ENCODE assay signal across 8 cellular contexts in genomic region chr22:45577746-45578523, GRCh38.
A peak's percentile ranks its signal among the peaks of the same experiment; 100 is the strongest.
DNase-seq lines count a peak whose midpoint lies in the region; ATAC-seq and TF ChIP-seq lines count a peak whose summit lies in the region.

No MANE protein-coding gene starts in this region.

- H3K9me3 ChIP-seq in lung (ENCODE audit: control insufficient read depth in 2 of 2, insufficient read depth in 1 of 2, low read length in 1 of 2): peaks cover 0 to 2% of the 10 kb centered on the region in 2 donors

- intact Hi-C loops in dorsolateral prefrontal cortex (cut with DNase I): loop anchor here (2.0 to 10.0 kb wide), 4 partner anchors 69 to 537 kb away; no protein-coding TSS in a partner anchor

- H3K36me3 ChIP-seq in H7 (replicated peaks; ENCODE audit: control insufficient read depth, insufficient read depth, low read length): no peaks in the 10 kb centered on the region
- no peaks in the 10 kb centered on the region for H3K36me3 ChIP-seq in lung (ENCODE audit: control insufficient read depth in 2 of 2, insufficient read depth in 2 of 2, low read length in 2 of 2)

- no peak overlapping the region for H3K4me3 ChIP-seq in AG10803 (ENCODE audit: low read length)
- no peak overlapping the region for H3K4me3 ChIP-seq in H7 (ENCODE audit: insufficient read depth, low read depth, low read length)
- peak overlapping the region in 1 of 59 donors; percentile 12 for H3K4me3 ChIP-seq in dorsolateral prefrontal cortex
- no peak overlapping the region for H3K4me3 ChIP-seq in lung

- peak; percentile 70 for ATAC-seq in lung (ENCODE audit: insufficient read depth, low FRiP score)
- ATAC-seq in HG03521 (IDR thresholded peaks at IDR 0.05; ENCODE audit: unreplicated experiment): no peak

- H3K27ac ChIP-seq in dorsolateral prefrontal cortex (no peak overlapping the region), lung (ENCODE audit: low read depth in 1 of 2, low read length in 1 of 2) (no peak overlapping the region)

- DNase-seq in AG10803 (ENCODE audit: low read depth) (peak; percentile 75), H7 (peak; percentile 88), NCI-H524 treated with DMSO at 0.1 percent for 48 hours (lab: John Stamatoyannopoulos, UW) (peak; percentile 27), dorsolateral prefrontal cortex (peak; percentile 73 to 88 (median 79)), lung (ENCODE audit: low spot score) (peak; percentile 84)
- DNase-seq in activated CD4-positive, alpha-beta T cell treated with anti-CD3 and anti-CD28 coated beads, Interleukin-2, amount 50 U/mL, for 24 hours (ENCODE audit: low read depth in 1 of 2, low spot score in 1 of 2): peak; percentile 66 to 67
- DNase-seq in stimulated activated CD8-positive, alpha-beta memory T cell treated with anti-CD3 and anti-CD28 coated beads, Interleukin-12 subunit alpha, Interleukin-12 subunit beta, amount 100 ng/mL, for 24 hours (ENCODE audit: extremely low read depth): peak; percentile 49

- no peaks in the 10 kb centered on the region for H3K4me1 ChIP-seq in lung (ENCODE audit: control insufficient read depth in 2 of 2, insufficient read depth in 2 of 2, low read length in 2 of 2)

- no peaks in the 10 kb centered on the region for H3K27me3 ChIP-seq in H7 (ENCODE audit: control insufficient read depth, insufficient read depth, low read length)
- peaks cover 0 to 17% (median 0%) of the 10 kb centered on the region in 45 donors for H3K27me3 ChIP-seq in dorsolateral prefrontal cortex
- no peaks in the 10 kb centered on the region for H3K27me3 ChIP-seq in lung (ENCODE audit: control insufficient read depth, insufficient read depth)

- WGBS in lung, 2 donors: 22 to 27% methylated on average over 27 of the region's 27 CpGs

- peak; percentile 94 for TF ChIP-seq CTCF in AG10803 (conservative IDR thresholded peaks at IDR 0.05; ENCODE audit: low read length)
- peak; percentile 47 to 97 (median 94) for TF ChIP-seq CTCF in dorsolateral prefrontal cortex (IDR thresholded peaks at IDR 0.05 in 54 of 56, conservative IDR thresholded peaks at IDR 0.05 in 2 of 56; ENCODE audit: low read depth in 1 of 56, partially characterized antibody in 56 of 56)
- TF ChIP-seq CTCF in lung (IDR thresholded peaks at IDR 0.05; ENCODE audit: control extremely low read depth, extremely low read depth): peak; percentile 92

Comparison
In these comparisons a context has a peak if more than half of its experiments do, and no peak if none do; other contexts are left out.
1. DNase-seq: peak in every context shown above with its lines; median percentile 88 in H7; 84 in lung; 79 in dorsolateral prefrontal cortex; 75 in AG10803; 66 in activated CD4-positive, alpha-beta T cell treated with anti-CD3 and anti-CD28 coated beads, Interleukin-2, amount 50 U/mL, for 24 hours; 49 in stimulated activated CD8-positive, alpha-beta memory T cell treated with anti-CD3 and anti-CD28 coated beads, Interleukin-12 subunit alpha, Interleukin-12 subunit beta, amount 100 ng/mL, for 24 hours; 27 in NCI-H524 treated with DMSO at 0.1 percent for 48 hours.